Comparison of ENCODE assay signal across 30 cellular contexts in the genomic region with DNA sequence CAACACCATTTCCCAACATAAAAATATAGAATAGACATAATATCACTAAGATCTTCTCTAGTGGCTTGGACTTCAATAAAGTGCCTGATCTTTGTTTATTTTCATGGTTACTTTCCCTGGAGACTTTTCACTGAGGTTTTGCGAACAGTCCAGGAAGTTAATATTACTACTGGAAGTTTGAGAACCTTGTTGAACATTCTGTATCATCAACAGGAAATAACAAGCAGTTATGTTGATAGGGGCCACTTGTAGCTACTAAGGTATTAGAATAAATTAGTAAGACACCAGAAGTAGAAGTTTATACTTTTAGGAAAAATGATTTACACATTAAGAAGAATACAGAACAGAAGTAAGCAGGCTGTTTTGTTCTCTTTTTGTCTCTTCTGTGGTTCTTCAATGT.
"Had no signal": no experiment of that assay in that cellular context is flagged by ENCODE, and none has a peak within 500 bp of the region (broad histone marks: within the 10 kb centered on the region; RNA-seq: fewer than 3 reads in every experiment).

No MANE protein-coding gene starts in this region.

- H3K9me3 ChIP-seq: left lung, lower lobe of right lung, neutrophil, psoas muscle, right atrium auricular region, right lobe of liver, testis, thyroid gland, transverse colon, upper lobe of left lung, vagina had no signal

- H3K4me3 ChIP-seq: left lung, lower lobe of right lung, neural progenitor cell, psoas muscle, right atrium auricular region, right lobe of liver, smooth muscle cell, testis, thyroid gland, transverse colon, upper lobe of left lung, vagina had no signal

- H3K27ac ChIP-seq: left lung, lower lobe of right lung, neural progenitor cell, neutrophil, parathyroid adenoma, psoas muscle, right atrium auricular region, right lobe of liver, testis, thyroid gland, transverse colon, vagina had no signal

- DNase-seq: hippocampal formation; kidney; left colon; left lung; lower lobe of right lung; mammary epithelial cell; mesendoderm; naive B cell; natural killer cell; nephron progenitor cell; occipital lobe; psoas muscle; right lobe of liver; stimulated activated CD4-positive, alpha-beta T cell treated with anti-CD3 and anti-CD28 coated beads, Interleukin-1b, Interleukin-23, amount 100 ng/mL, for 48 hours; stimulated activated CD4-positive, alpha-beta T cell treated with anti-CD3 and anti-CD28 coated beads, Interleukin-2, amount 100 ng/mL, for 48 hours; stimulated activated CD4-positive, alpha-beta T cell treated with anti-CD3 and anti-CD28 coated beads, Interleukin-4, amount 100 ng/mL, for 4 hours; stimulated activated CD8-positive, alpha-beta memory T cell treated with anti-CD3 and anti-CD28 coated beads, Interleukin-4, amount 100 ng/mL, for 48 hours; stimulated activated naive CD4-positive, alpha-beta T cell treated with Interleukin-2 at 50 U/mL for 16 hours; stimulated activated naive CD8-positive, alpha-beta T cell treated with anti-CD3 and anti-CD28 coated beads, Interleukin-15, amount 100 ng/mL, for 72 hours; testis; thyroid gland; transverse colon; upper lobe of left lung had no signal

- H3K27me3 ChIP-seq: left lung, neutrophil, right atrium auricular region, right lobe of liver, testis, thyroid gland, transverse colon, upper lobe of left lung, vagina had no signal

- ATAC-seq: left colon; left lung; lower lobe of right lung; natural killer cell; psoas muscle; stimulated activated memory B cell treated with anti-CD40 and anti-IgM and Interleukin-4, amounts not matched to agents 10 μg/mL and 1 μg/mL and 100 μg/mL, for 72 hours; stimulated activated naive CD8-positive, alpha-beta T cell treated with anti-CD3 and anti-CD28 coated beads, Interleukin-15, amount 100 ng/mL, for 72 hours had no signal

- H3K36me3 ChIP-seq: left lung, lower lobe of right lung, neural progenitor cell, neutrophil, right atrium auricular region, right lobe of liver, thyroid gland, transverse colon, upper lobe of left lung, vagina had no signal

- H3K4me1 ChIP-seq: left lung, lower lobe of right lung, neural progenitor cell, parathyroid adenoma, psoas muscle, right atrium auricular region, right lobe of liver, testis, thyroid gland, transverse colon, upper lobe of left lung, vagina had no signal
